21 cellular contexts compared by ENCODE assay signal in genomic region chr4:51866835-51867234, GRCh38. TPM values are rescaled to one million over a fixed set of nuclear protein-coding genes. Genes with fewer than 3 reads are reported as not detected.
DNase-seq lines count a peak whose midpoint lies in the region; ATAC-seq and TF ChIP-seq lines count a peak whose summit lies in the region.
"Had no signal": no experiment of that assay in that cellular context is flagged by ENCODE, and none has a peak within 500 bp of the region (broad histone marks: within the 10 kb centered on the region; RNA-seq: fewer than 3 reads in every experiment).

No MANE protein-coding gene starts in this region.

- H3K27me3 ChIP-seq in DND-41 (ENCODE audit: insufficient read depth, low read length, poor library complexity) (no peaks in the 10 kb centered on the region), dorsolateral prefrontal cortex (no peaks in the 10 kb centered on the region), left lung (no peaks in the 10 kb centered on the region), sigmoid colon (no peaks in the 10 kb centered on the region)

- H3K9me3 ChIP-seq in DND-41 (ENCODE audit: insufficient read depth, low read length, severe bottlenecking) (no peaks in the 10 kb centered on the region), left lung (no peaks in the 10 kb centered on the region), sigmoid colon (no peaks in the 10 kb centered on the region)

- H3K79me2 ChIP-seq in DND-41 (ENCODE audit: insufficient read depth, low read length), result peaks cover 12% of the 10 kb centered on the region

- no peak for TF ChIP-seq EP300 in sigmoid colon (IDR thresholded peaks at IDR 0.05)

- H3K36me3 ChIP-seq in DND-41 (ENCODE audit: insufficient read depth, low read length), result peaks cover 73% of the 10 kb centered on the region
- H3K36me3 ChIP-seq in left lung, result peaks cover 0 to 50% of the 10 kb centered on the region in 2 donors
- H3K36me3 ChIP-seq in sigmoid colon, result peaks cover 12 to 69% (median 15%) of the 10 kb centered on the region in 4 donors

- ATAC-seq in DND-41 (ENCODE audit: insufficient read depth, low read depth) (0 out of 3 replicates have a peak, but pooled peaks have one; percentile 25), left lung (peak; percentile 84), SK-N-SH treated with all-trans-retinoic acid at 6 μM for 48 hours (no peak)

- 89 to 95% methylated on average over 7 of the region's 7 CpGs for WGBS in sigmoid colon, 2 donors

- no peak overlapping the region for H2AFZ ChIP-seq in DND-41 (ENCODE audit: low read depth, low read length)

- no peak overlapping the region for H3K4me2 ChIP-seq in DND-41 (ENCODE audit: insufficient read depth, low read length)

- no peak for TF ChIP-seq CTCF in DND-41 (IDR thresholded peaks at IDR 0.05; ENCODE audit: borderline replicate concordance, extremely low read depth, low read length, poor library complexity, severe bottlenecking)
- TF ChIP-seq CTCF in dorsolateral prefrontal cortex (IDR thresholded peaks at IDR 0.05 in 54 of 56, conservative IDR thresholded peaks at IDR 0.05 in 2 of 56; ENCODE audit: low read depth in 1 of 56, partially characterized antibody in 56 of 56), result no peak
- no peak for TF ChIP-seq CTCF in left lung (IDR thresholded peaks at IDR 0.05)
- no peak for TF ChIP-seq CTCF in sigmoid colon (IDR thresholded peaks at IDR 0.05)

- H3K4me3 ChIP-seq in DND-41 (ENCODE audit: low read depth in 1 of 2, low read length in 2 of 2) (no peak overlapping the region), dorsolateral prefrontal cortex (no peak overlapping the region), left lung (no peak overlapping the region), sigmoid colon (no peak overlapping the region)

- no peak overlapping the region for H3K9ac ChIP-seq in DND-41 (ENCODE audit: low read depth, low read length)

- intact Hi-C loops in dorsolateral prefrontal cortex (cut with DNase I) (no loop called here), left lung (cut with DNase I) (no loop called here), sigmoid colon (cut with DNase I) (no loop called here)

- no peak for TF ChIP-seq POLR2A in sigmoid colon (IDR thresholded peaks at IDR 0.05)

- no peak overlapping the region for H3K27ac ChIP-seq in DND-41 (ENCODE audit: low read length)
- H3K27ac ChIP-seq in dorsolateral prefrontal cortex, result peak overlapping the region in 1 of 59 donors; percentile 20
- no peak overlapping the region for H3K27ac ChIP-seq in left lung
- peak overlapping the region in 1 of 4 donors; percentile 17 for H3K27ac ChIP-seq in sigmoid colon
- H3K27ac ChIP-seq: C4-2B, HL-60 had no signal

- H4K20me1 ChIP-seq in DND-41 (ENCODE audit: insufficient read depth, low read length), result peaks cover 3% of the 10 kb centered on the region; the same call in 1 of the 2 replicates

- H3K4me1 ChIP-seq in DND-41 (ENCODE audit: insufficient read depth, low read length), result no peaks in the 10 kb centered on the region
- no peaks in the 10 kb centered on the region for H3K4me1 ChIP-seq in left lung
- H3K4me1 ChIP-seq in sigmoid colon, result peaks cover 0 to 12% (median 6%) of the 10 kb centered on the region in 4 donors

- DNase-seq in DND-41, result peak; percentile 10
- peak in 8 of 10 donors; percentile 39 to 80 (median 60) for DNase-seq in dorsolateral prefrontal cortex
- no peak for DNase-seq in left lung
- DNase-seq in sigmoid colon, result peak; percentile 72
- DNase-seq in T-helper 2 cell, result no peak
- no peak for DNase-seq in activated gamma-delta T cell (lab: John Stamatoyannopoulos, UW)
- DNase-seq: CD8-positive, alpha-beta memory T cell; DMS 273 treated with DMSO at 0.1 percent for 48 hours; DMS79; GF-D8; NCI-H1048; NCI-H1417; NCI-H1694; NCI-H2029 treated with DMSO at 0.1 percent for 48 hours; NCI-H2227 treated with DMSO at 0.1 percent for 48 hours; NCI-H69; RPMI8226; SHP77 treated with DMSO at 0.1 percent for 48 hours had no signal

TF ChIP-seq in SK-N-SH treated with all-trans-retinoic acid at 6 μM for 48 hours, 23 proteins besides CTCF, POLR2A, EP300 and RAD21 (continues in another document):
- TF ChIP-seq RARB (CRISPR knock-in tag; IDR thresholded peaks at IDR 0.05) (no peak), ZNF565 (CRISPR knock-in tag; conservative IDR thresholded peaks at IDR 0.05; ENCODE audit: low read depth) (no peak), ZC3H10 (CRISPR knock-in tag; IDR thresholded peaks at IDR 0.05) (no peak), CSDC2 (CRISPR knock-in tag; IDR thresholded peaks at IDR 0.05) (no peak), TCF4 (CRISPR knock-in tag; IDR thresholded peaks at IDR 0.05; ENCODE audit: borderline replicate concordance) (no peak), ISL1 (CRISPR knock-in tag; IDR thresholded peaks at IDR 0.05) (no peak), ARNTL (CRISPR knock-in tag; IDR thresholded peaks at IDR 0.05; ENCODE audit: borderline replicate concordance, low read depth) (no peak), ZFP30 (CRISPR knock-in tag; IDR thresholded peaks at IDR 0.05) (no peak), PATZ1 (CRISPR knock-in tag; IDR thresholded peaks at IDR 0.05; ENCODE audit: borderline replicate concordance) (no peak), TOX (CRISPR knock-in tag; IDR thresholded peaks at IDR 0.05; ENCODE audit: borderline replicate concordance) (no peak), CSRNP3 (CRISPR knock-in tag; IDR thresholded peaks at IDR 0.05) (no peak), ZNF70 (CRISPR knock-in tag; IDR thresholded peaks at IDR 0.05) (no peak), ESRRG (CRISPR knock-in tag; IDR thresholded peaks at IDR 0.05) (no peak), TSHZ2 (CRISPR knock-in tag; IDR thresholded peaks at IDR 0.05) (no peak), PPARA (CRISPR knock-in tag; IDR thresholded peaks at IDR 0.05; ENCODE audit: borderline replicate concordance) (no peak), CREB5 (CRISPR knock-in tag; IDR thresholded peaks at IDR 0.05; ENCODE audit: low read depth) (no peak)

RNA-seq across cellular contexts. Expression of gene DCUN1D4, which starts 23.9 kb away (rescaled TPM):
- 100 to 1,000 TPM in 77 of 120 experiments, 10 to 100 TPM in 43; 64.1 to 133 (median 104) TPM for total RNA-seq in dorsolateral prefrontal cortex
- 10 to 100 TPM; 31.6 to 39.5 TPM for total RNA-seq in left lung
- 10 to 100 TPM; 48.6 to 76.2 (median 62.3) TPM for total RNA-seq in sigmoid colon
- polyA plus RNA-seq in sigmoid colon, result 10 to 100 TPM in 1 of 3 donors, 1 to 10 TPM in 2; 9.6 to 10.7 (median 9.9) TPM

Comparison
In these comparisons a context has a peak if more than half of its experiments do, and no peak if none do; other contexts are left out.
1. DNase-seq: peak in DND-41 (single experiment), dorsolateral prefrontal cortex (8 of 10) and sigmoid colon (single experiment); none in left lung (0 of 2), T-helper 2 cell (0 of 5) and activated gamma-delta T cell (single experiment).